18 cellular contexts compared by ENCODE assay signal in genomic region chr9:131833906-131834305, GRCh38.
DNase-seq lines count a peak whose midpoint lies in the region; ATAC-seq, FAIRE-seq and TF ChIP-seq lines count a peak whose summit lies in the region.
"Had no signal": no experiment of that assay in that cellular context is flagged by ENCODE, and none has a peak within 500 bp of the region (broad histone marks: within the 10 kb centered on the region; RNA-seq: fewer than 3 reads in every experiment).

No MANE protein-coding gene starts in this region.

- no peak overlapping the region for H2BK5ac ChIP-seq in neuronal stem cell (ENCODE audit: low read length)

- no peaks in the 10 kb centered on the region for H3K36me3 Mint-ChIP-seq in activated T-cell treated with anti-CD3 and anti-CD28 coated beads, Interleukin-2, amount 50 U/mL, for 4 hours (ENCODE audit: insufficient read depth)
- no peaks in the 10 kb centered on the region for H3K36me3 Mint-ChIP-seq in astrocyte (ENCODE audit: low read depth, unreplicated experiment)
- H3K36me3 Mint-ChIP-seq: CD4-positive, CD25-positive, alpha-beta regulatory T cell had no signal

- H2BK12ac ChIP-seq in neuronal stem cell (ENCODE audit: low read length) = no peak overlapping the region

- H3K36me3 ChIP-seq in astrocyte (ENCODE audit: insufficient read depth, low read length) = no peaks in the 10 kb centered on the region
- no peaks in the 10 kb centered on the region for H3K36me3 ChIP-seq in neuronal stem cell (replicated peaks in 1 of 2; ENCODE audit: control insufficient read depth in 2 of 2, insufficient read depth in 2 of 2, low read length in 2 of 2)
- H3K36me3 ChIP-seq: gastroesophageal sphincter, pancreas, transverse colon had no signal

- H3K9me3 Mint-ChIP-seq in activated T-cell treated with anti-CD3 and anti-CD28 coated beads, Interleukin-2, amount 50 U/mL, for 4 hours = peaks cover 3% of the 10 kb centered on the region
- H3K9me3 Mint-ChIP-seq in astrocyte (ENCODE audit: unreplicated experiment) = peaks cover 14% of the 10 kb centered on the region

- intact Hi-C loops in posterior vena cava (cut with DNase I) = no loop called here

- no peak overlapping the region for H3K23ac ChIP-seq in neuronal stem cell (ENCODE audit: low read depth, low read length, poor library complexity)

- DNase-seq in activated T-cell treated with anti-CD3 and anti-CD28 coated beads, Interleukin-2, amount 50 U/mL, for 4 hours = no peak
- DNase-seq in activated T-cell treated with anti-CD3 and anti-CD28 coated beads for 4 hours (no peak), HT1080 (ENCODE audit: low read depth) (peak; percentile 87), astrocyte (ENCODE audit: low read depth) (peak; percentile 15), posterior vena cava (ENCODE audit: low spot score) (peak; percentile 55), SKM-1 (lab: John Stamatoyannopoulos, UW; ENCODE audit: unreplicated experiment) (no peak), NCI-H2107 treated with DMSO at 0.1 percent for 48 hours (lab: John Stamatoyannopoulos, UW; ENCODE audit: unreplicated experiment) (no peak), neuronal stem cell (ENCODE audit: low spot score) (no peak)
- DNase-seq: activated gamma-delta T cell; CD4-positive, CD25-positive, alpha-beta regulatory T cell; cortex of kidney; DMS79; Karpas-422; NCI-H1417 treated with DMSO at 0.1 percent for 48 hours; NCI-H2171 treated with DMSO at 0.1 percent for 48 hours; pancreas; transverse colon had no signal

- H3K18ac ChIP-seq in neuronal stem cell (ENCODE audit: low read length) = no peak overlapping the region

- H3K4me3 Mint-ChIP-seq in activated T-cell treated with anti-CD3 and anti-CD28 coated beads, Interleukin-2, amount 50 U/mL, for 4 hours = no peak overlapping the region
- H3K4me3 Mint-ChIP-seq in astrocyte (ENCODE audit: unreplicated experiment) = no peak overlapping the region

- H3K9me3 ChIP-seq in astrocyte (ENCODE audit: insufficient read depth, low read depth, low read length) (peaks cover 13% of the 10 kb centered on the region), neuronal stem cell (replicated peaks in 1 of 2; ENCODE audit: control insufficient read depth in 2 of 2, insufficient read depth in 1 of 2, low read depth in 1 of 2, low read length in 2 of 2) (peaks cover 5 to 15% of the 10 kb centered on the region in 2 donors)
- H3K9me3 ChIP-seq: pancreas had no signal

- no peaks in the 10 kb centered on the region for H3K79me1 ChIP-seq in neuronal stem cell (ENCODE audit: low read depth, low read length)

- H3K4me1 Mint-ChIP-seq in activated T-cell treated with anti-CD3 and anti-CD28 coated beads, Interleukin-2, amount 50 U/mL, for 4 hours (ENCODE audit: low read depth) = no peaks in the 10 kb centered on the region
- no peaks in the 10 kb centered on the region for H3K4me1 Mint-ChIP-seq in astrocyte (ENCODE audit: low read depth, unreplicated experiment)

- H3K27ac ChIP-seq in astrocyte (ENCODE audit: low read depth, low read length) (no peak overlapping the region), neuronal stem cell (replicated peaks; ENCODE audit: low read length) (no peak overlapping the region)
- H3K27ac ChIP-seq: pancreas, transverse colon had no signal

- H3K27me3 ChIP-seq in astrocyte (ENCODE audit: insufficient read depth, low read length) = peaks cover 16% of the 10 kb centered on the region
- peaks cover 0 to 35% (median 0%) of the 10 kb centered on the region in 3 experiments for H3K27me3 ChIP-seq in neuronal stem cell (ENCODE audit: control insufficient read depth in 3 of 3, insufficient read depth in 3 of 3, low read depth in 1 of 3, low read length in 3 of 3)
- H3K27me3 ChIP-seq: pancreas had no signal

- H4K8ac ChIP-seq in neuronal stem cell (ENCODE audit: low read depth, low read length) = no peak overlapping the region

- no peak overlapping the region for H3K27ac Mint-ChIP-seq in astrocyte (ENCODE audit: unreplicated experiment)

- no peaks in the 10 kb centered on the region for H3K4me1 ChIP-seq in astrocyte (ENCODE audit: insufficient read depth, low read length)
- peaks cover 13 to 17% of the 10 kb centered on the region in 2 donors for H3K4me1 ChIP-seq in neuronal stem cell (ENCODE audit: control insufficient read depth in 2 of 2, insufficient read depth in 1 of 2, low read depth in 1 of 2, low read length in 2 of 2)
- H3K4me1 ChIP-seq: pancreas, transverse colon had no signal

- H3K14ac ChIP-seq in neuronal stem cell (ENCODE audit: low read length) = no peak overlapping the region

- no CpG with 5 or more reads among the region's 2 CpGs for WGBS in neuronal stem cell (ENCODE audit: extremely low coverage in 2 of 2, insufficient read length in 2 of 2, insufficient replicate concordance in 1 of 2), 2 donors

- no peak overlapping the region for H4K91ac ChIP-seq in neuronal stem cell (ENCODE audit: low read depth, low read length, poor library complexity)

- H2BK120ac ChIP-seq in neuronal stem cell (ENCODE audit: low read depth, low read length) = no peak overlapping the region

- H4K20me1 ChIP-seq in astrocyte (ENCODE audit: insufficient read depth, low read length) = peaks cover 5% of the 10 kb centered on the region

- H3K79me2 ChIP-seq in astrocyte (ENCODE audit: insufficient read depth, low read length) = no peaks in the 10 kb centered on the region

- H3K4ac ChIP-seq in neuronal stem cell (ENCODE audit: low read length) = no peak overlapping the region

- peaks cover 32% of the 10 kb centered on the region for H3K27me3 Mint-ChIP-seq in activated T-cell treated with anti-CD3 and anti-CD28 coated beads, Interleukin-2, amount 50 U/mL, for 4 hours (ENCODE audit: low read depth)
- peaks cover 14% of the 10 kb centered on the region for H3K27me3 Mint-ChIP-seq in astrocyte (ENCODE audit: low read depth, unreplicated experiment)
- H3K27me3 Mint-ChIP-seq: CD4-positive, CD25-positive, alpha-beta regulatory T cell had no signal

- no peak for TF ChIP-seq CTCF in astrocyte (IDR thresholded peaks at IDR 0.05; ENCODE audit: insufficient read depth, low read depth, low read length)

- no peak overlapping the region for H2BK15ac ChIP-seq in neuronal stem cell (ENCODE audit: low read length)

- no peak overlapping the region for H3K4me2 ChIP-seq in astrocyte (ENCODE audit: low read length)
- no peak overlapping the region for H3K4me2 ChIP-seq in neuronal stem cell (ENCODE audit: insufficient read depth, low read length, poor library complexity, severe bottlenecking)

- FAIRE-seq in astrocyte (lab: Jason Lieb, UNC) = no peak
- FAIRE-seq: pancreas had no signal

- no peak overlapping the region for H3K4me3 ChIP-seq in astrocyte (ENCODE audit: insufficient read depth, low read depth, low read length)
- H3K4me3 ChIP-seq in neuronal stem cell (ENCODE audit: low read length in 2 of 2) = no peak overlapping the region
- H3K4me3 ChIP-seq: gastroesophageal sphincter, pancreas, transverse colon had no signal

- peak; percentile 53 to 72 for ATAC-seq in activated T-cell treated with anti-CD3 and anti-CD28 coated beads, Interleukin-2, amount 50 U/mL, for 4 hours
- ATAC-seq: gastroesophageal sphincter, pancreas had no signal

- H3K9ac ChIP-seq in astrocyte (ENCODE audit: low read length) = no peak overlapping the region
- no peak overlapping the region for H3K9ac ChIP-seq in neuronal stem cell (ENCODE audit: low read depth, low read length, poor library complexity)

- H2AFZ ChIP-seq in astrocyte (ENCODE audit: low read depth, low read length) (no peak overlapping the region), neuronal stem cell (ENCODE audit: low read length) (no peak overlapping the region)

- H2AK5ac ChIP-seq in neuronal stem cell (ENCODE audit: low read depth, low read length) = no peak overlapping the region

Comparison
In these comparisons a context has a peak if more than half of its experiments do, and no peak if none do; other contexts are left out.
1. DNase-seq: peak in HT1080 (single experiment), astrocyte (single experiment) and posterior vena cava (single experiment); none in activated T-cell treated with anti-CD3 and anti-CD28 coated beads, Interleukin-2, amount 50 U/mL, for 4 hours (single experiment), activated T-cell treated with anti-CD3 and anti-CD28 coated beads for 4 hours (single experiment), SKM-1 (single experiment), NCI-H2107 treated with DMSO at 0.1 percent for 48 hours (single experiment) and neuronal stem cell (single experiment).